In the genomic region with DNA sequence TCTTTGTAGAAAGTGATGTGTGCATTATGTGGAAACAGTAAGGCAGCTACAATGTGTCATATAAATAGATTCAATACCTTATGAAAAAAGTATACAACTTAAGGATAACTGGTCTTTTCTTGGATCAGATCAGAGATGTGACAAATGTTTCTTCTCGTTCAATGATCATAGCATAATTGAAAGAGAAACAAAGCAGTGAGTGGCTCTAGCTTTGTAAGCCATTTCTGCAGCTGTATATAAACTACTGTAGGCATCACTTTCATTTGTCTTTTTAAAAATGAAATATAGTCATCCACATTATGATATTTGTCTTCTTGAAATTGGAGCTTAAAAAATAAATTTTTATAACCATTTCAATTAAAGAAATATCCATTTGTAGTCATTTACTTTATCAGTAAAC, we compare ENCODE assay signal across 30 cellular contexts.
"Had no signal": no experiment of that assay in that cellular context is flagged by ENCODE, and none has a peak within 500 bp of the region (broad histone marks: within the 10 kb centered on the region; RNA-seq: fewer than 3 reads in every experiment).

No MANE protein-coding gene starts in this region.

- ATAC-seq: activated CD4-positive, alpha-beta T cell treated with anti-CD3 and anti-CD28 coated beads for 36 hours; effector memory CD8-positive, alpha-beta T cell; left colon; right lobe of liver; stimulated activated memory B cell treated with anti-CD40 and anti-IgM and Interleukin-4, amounts not matched to agents 10 μg/mL and 1 μg/mL and 100 μg/mL, for 72 hours had no signal

- H3K36me3 ChIP-seq: adrenal gland, cardiac muscle cell, colonic mucosa, neutrophil, right lobe of liver, stomach, thyroid gland, upper lobe of left lung, vagina had no signal

- H3K27me3 ChIP-seq: adrenal gland, cardiac muscle cell, colonic mucosa, neutrophil, right lobe of liver, stomach, thyroid gland, upper lobe of left lung, vagina had no signal

- FAIRE-seq: keratinocyte had no signal

- DNase-seq: activated CD4-positive, alpha-beta T cell treated with anti-CD3 and anti-CD28 coated beads for 36 hours; activated CD4-positive, CD25-positive, alpha-beta regulatory T cell; activated effector memory CD4-positive, alpha-beta T cell treated with Interleukin-2 at 50 U/mL for 16 hours; activated naive CD4-positive, alpha-beta T cell treated with anti-CD3 and anti-CD28 coated beads for 36 hours; activated naive CD8-positive, alpha-beta T cell treated with anti-CD3 and anti-CD28 coated beads for 36 hours; adrenal gland; aorta; cerebellar nuclear complex; colonic mucosa; effector memory CD8-positive, alpha-beta T cell; erythroblast; foreskin fibroblast; head of caudate nucleus; hippocampal formation; left colon; naive B cell; nephron progenitor cell; right lobe of liver; stimulated activated CD4-positive, alpha-beta T cell treated with anti-CD3 and anti-CD28 coated beads, Interleukin-1b, Interleukin-23, amount 100 ng/mL, for 48 hours; stimulated activated CD4-positive, alpha-beta T cell treated with anti-CD3 and anti-CD28 coated beads, Interleukin-4, amount 100 ng/mL, for 4 hours; stimulated activated CD8-positive, alpha-beta memory T cell treated with anti-CD3 and anti-CD28 coated beads, Interleukin-4, amount 100 ng/mL, for 48 hours; stomach; thyroid gland; upper lobe of left lung had no signal

- H3K4me3 ChIP-seq: adrenal gland, cardiac muscle cell, colonic mucosa, right lobe of liver, smooth muscle cell, stomach, thyroid gland, upper lobe of left lung, vagina had no signal

- H3K9me3 ChIP-seq: adrenal gland, colonic mucosa, neutrophil, right lobe of liver, stomach, thyroid gland, upper lobe of left lung, vagina had no signal

- H3K4me2 ChIP-seq: smooth muscle cell had no signal

- H3K27ac ChIP-seq: adrenal gland, cardiac muscle cell, colonic mucosa, neutrophil, right lobe of liver, stomach, thyroid gland, upper lobe of left lung, vagina had no signal

- H3K4me1 ChIP-seq: adrenal gland, colonic mucosa, right lobe of liver, stomach, thyroid gland, upper lobe of left lung, vagina had no signal
